ENCODE assay signal across 26 cellular contexts in the genomic region with DNA sequence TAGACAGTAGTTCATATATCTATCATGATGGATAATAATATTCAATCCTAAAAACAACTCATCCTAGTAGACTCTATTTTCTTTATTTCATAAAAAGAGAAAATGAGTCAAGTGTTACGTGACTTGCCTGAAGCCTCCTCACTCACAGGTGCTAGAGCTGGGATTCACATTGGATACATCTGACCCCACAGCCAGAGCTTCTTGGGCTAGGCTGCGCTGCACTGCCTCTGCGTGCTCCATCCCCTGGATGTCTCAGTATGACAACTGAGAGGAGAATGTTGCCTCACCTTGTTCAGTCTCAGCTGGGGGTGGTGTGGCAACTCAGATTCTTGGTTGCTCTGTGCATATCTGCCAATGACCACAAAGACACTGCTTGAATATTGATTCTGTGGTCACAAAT.
"Had no signal": no experiment of that assay in that cellular context is flagged by ENCODE, and none has a peak within 500 bp of the region (broad histone marks: within the 10 kb centered on the region; RNA-seq: fewer than 3 reads in every experiment).

No MANE protein-coding gene starts in this region.

- H3K79me2 ChIP-seq: hepatocyte had no signal

- H3K4me3 ChIP-seq: colonic mucosa, dorsolateral prefrontal cortex, esophagus muscularis mucosa, gastroesophageal sphincter, heart left ventricle, hepatocyte, left lung, lower lobe of right lung, mucosa of descending colon had no signal

- H3K4me1 Mint-ChIP-seq: immature natural killer cell; memory B cell; mesothelial cell of epicardium; naive B cell; naive thymus-derived CD8-positive, alpha-beta T cell had no signal

- H3K4me3 Mint-ChIP-seq: immature natural killer cell; memory B cell; mesothelial cell of epicardium; naive B cell; naive thymus-derived CD8-positive, alpha-beta T cell had no signal

- H3K27ac ChIP-seq: colonic mucosa, dorsolateral prefrontal cortex, esophagus muscularis mucosa, foreskin keratinocyte, gastroesophageal sphincter, heart left ventricle, hepatocyte, left lung, lower lobe of right lung had no signal

- DNase-seq: colonic mucosa; dermis blood vessel endothelial cell; dorsolateral prefrontal cortex; effector CD4-positive, alpha-beta T cell; effector memory CD4-positive, alpha-beta T cell; foreskin keratinocyte; heart left ventricle; hypothalamus; immature natural killer cell; islet precursor cell; kidney; kidney glomerular epithelial cell; left cardiac atrium; left lung; left ventricle myocardium superior; lower lobe of right lung; mucosa of descending colon; naive B cell; naive thymus-derived CD8-positive, alpha-beta T cell had no signal

- H3K27ac Mint-ChIP-seq: immature natural killer cell, memory B cell, mesothelial cell of epicardium, naive B cell had no signal

- H3K4me2 ChIP-seq: hepatocyte had no signal

- FAIRE-seq: endothelial cell of umbilical vein, frontal cortex had no signal

- H3K27me3 ChIP-seq: colonic mucosa, dorsolateral prefrontal cortex, foreskin keratinocyte, gastroesophageal sphincter, heart left ventricle, hepatocyte, left lung had no signal

- H3K4me1 ChIP-seq: colonic mucosa, esophagus muscularis mucosa, foreskin keratinocyte, gastroesophageal sphincter, heart left ventricle, left lung, lower lobe of right lung had no signal

- H2AFZ ChIP-seq: hepatocyte had no signal

- H3K36me3 ChIP-seq: colonic mucosa, esophagus muscularis mucosa, gastroesophageal sphincter, heart left ventricle, left lung, lower lobe of right lung had no signal

- H3K9me3 ChIP-seq: colonic mucosa, esophagus muscularis mucosa, gastroesophageal sphincter, lower lobe of right lung had no signal

- H3K27me3 Mint-ChIP-seq: memory B cell, naive B cell had no signal

- ATAC-seq: foreskin keratinocyte; gastroesophageal sphincter; heart left ventricle; left cardiac atrium; left lung; left ventricle myocardium superior; lower lobe of right lung; mucosa of descending colon; naive thymus-derived CD8-positive, alpha-beta T cell had no signal

- H3K36me3 Mint-ChIP-seq: memory B cell; mesothelial cell of epicardium; naive B cell; naive thymus-derived CD8-positive, alpha-beta T cell had no signal
